In genomic region chr6:128168244-128168643, GRCh38 we compare ENCODE assay signal across 1 cellular context.
TF ChIP-seq lines count a peak whose summit lies in the region.

No MANE protein-coding gene starts in this region.

TF ChIP-seq in SK-N-SH treated with all-trans-retinoic acid at 6 μM for 48 hours, 23 proteins besides CTCF, POLR2A, EP300 and RAD21 (continued from another document):
- TF ChIP-seq CREB5 (CRISPR knock-in tag; IDR thresholded peaks at IDR 0.05; ENCODE audit: low read depth) (no peak), ARNTL (CRISPR knock-in tag; IDR thresholded peaks at IDR 0.05; ENCODE audit: borderline replicate concordance, low read depth) (no peak), ZFP3 (CRISPR knock-in tag; IDR thresholded peaks at IDR 0.05) (no peak), ZNF70 (CRISPR knock-in tag; IDR thresholded peaks at IDR 0.05) (no peak), GLIS3 (CRISPR knock-in tag; IDR thresholded peaks at IDR 0.05) (no peak), CSRNP3 (CRISPR knock-in tag; IDR thresholded peaks at IDR 0.05) (no peak), OSR1 (CRISPR knock-in tag; IDR thresholded peaks at IDR 0.05) (no peak), POU6F1 (CRISPR knock-in tag; IDR thresholded peaks at IDR 0.05; ENCODE audit: borderline replicate concordance, low read depth) (no peak), TOX (CRISPR knock-in tag; IDR thresholded peaks at IDR 0.05; ENCODE audit: borderline replicate concordance) (no peak), ISL1 (CRISPR knock-in tag; IDR thresholded peaks at IDR 0.05) (no peak), TCF4 (CRISPR knock-in tag; IDR thresholded peaks at IDR 0.05; ENCODE audit: borderline replicate concordance) (no peak), ZNF8 (CRISPR knock-in tag; IDR thresholded peaks at IDR 0.05) (no peak), ZFP30 (CRISPR knock-in tag; IDR thresholded peaks at IDR 0.05) (no peak), SNAI2 (CRISPR knock-in tag; IDR thresholded peaks at IDR 0.05) (no peak), BACH2 (CRISPR knock-in tag; IDR thresholded peaks at IDR 0.05; ENCODE audit: borderline replicate concordance) (no peak), PATZ1 (CRISPR knock-in tag; IDR thresholded peaks at IDR 0.05; ENCODE audit: borderline replicate concordance) (no peak)
